In the genomic region with DNA sequence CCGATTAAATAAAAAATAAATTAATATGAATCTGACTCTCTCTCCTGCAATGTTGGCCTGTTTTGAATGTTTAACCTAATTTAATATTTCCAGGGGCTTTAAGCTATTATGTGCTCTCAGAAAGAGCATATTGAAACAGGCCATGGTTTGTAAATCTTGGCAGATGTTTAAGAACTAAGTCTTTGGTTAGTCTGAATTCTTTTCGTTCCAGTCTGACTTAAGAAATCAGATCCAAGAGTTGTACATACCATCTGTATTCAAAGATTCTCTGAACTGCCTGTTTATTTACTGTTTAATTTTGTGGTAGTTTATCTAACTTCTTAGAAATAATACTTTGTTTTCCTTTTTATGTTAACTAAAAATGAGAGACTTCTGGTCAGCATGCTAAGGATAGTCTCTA, we compare ENCODE assay signal across 25 cellular contexts.
DNase-seq lines count a peak whose midpoint lies in the region; TF ChIP-seq lines count a peak whose summit lies in the region.
"Had no signal": no experiment of that assay in that cellular context is flagged by ENCODE, and none has a peak within 500 bp of the region (broad histone marks: within the 10 kb centered on the region; RNA-seq: fewer than 3 reads in every experiment).

No MANE protein-coding gene starts in this region.

- DNase-seq in AG20443 (ENCODE audit: low spot score), result peak; percentile 54
- DNase-seq in astrocyte of the cerebellum (ENCODE audit: low read depth), result peak; percentile 40
- DNase-seq in fibroblast of the conjunctiva (ENCODE audit: low read depth), result peak; percentile 62
- no peak for DNase-seq in EL
- no peak for DNase-seq in retina
- no peak for DNase-seq in Ammon's horn (ENCODE audit: low spot score)
- no peak for DNase-seq in MCF 10A (ENCODE audit: unreplicated experiment)
- DNase-seq: activated CD4-positive, alpha-beta memory T cell treated with anti-CD3 and anti-CD28 coated beads for 36 hours; activated T-cell treated with anti-CD3 and anti-CD28 coated beads, Interleukin-2, amount 50 U/mL, for 1 hour; caudate nucleus; effector memory CD8-positive, alpha-beta T cell; gastrocnemius medialis; left ventricle myocardium inferior; NCI-H2107; NCI-H526; nucleus accumbens; SIG-M5; stimulated activated naive CD4-positive, alpha-beta T cell; T-helper 17 cell; WERI-Rb-1 had no signal

- no peaks in the 10 kb centered on the region for H3K27me3 ChIP-seq in skeletal muscle tissue (ENCODE audit: control insufficient read depth in 3 of 3, insufficient read depth in 3 of 3, low read length in 3 of 3)
- H3K27me3 ChIP-seq: gastrocnemius medialis, right atrium auricular region had no signal

- TF ChIP-seq CTCF in astrocyte of the cerebellum (IDR thresholded peaks at IDR 0.05; ENCODE audit: low read depth, low read length, missing control alignments) (no peak), MCF 10A (IDR thresholded peaks at IDR 0.05; ENCODE audit: unreplicated experiment) (no peak)

- intact Hi-C loops in MCF 10A (cut with micrococcal nuclease), result no loop called here

- H3K9me3 ChIP-seq in skeletal muscle tissue (ENCODE audit: control insufficient read depth in 3 of 3, low read length in 3 of 3), result no peaks in the 10 kb centered on the region
- H3K9me3 ChIP-seq: gastrocnemius medialis, right atrium auricular region had no signal

- H3K4me3 ChIP-seq in astrocyte of the cerebellum (ENCODE audit: low read depth, low read length) (peak overlapping the region; percentile 7), skeletal muscle tissue (ENCODE audit: low read length in 3 of 3) (no peak overlapping the region)
- H3K4me3 ChIP-seq: gastrocnemius medialis, K562, left ventricle myocardium inferior, right atrium auricular region had no signal

- H3K4me3 Mint-ChIP-seq in MCF 10A (ENCODE audit: unreplicated experiment), result no peak overlapping the region
- H3K4me3 Mint-ChIP-seq: activated CD4-positive, alpha-beta memory T cell treated with anti-CD3 and anti-CD28 coated beads for 36 hours; activated naive CD4-positive, alpha-beta T cell treated with anti-CD3 and anti-CD28 coated beads, Interleukin-2, amount 50 U/mL, for 24 hours; B cell; effector memory CD8-positive, alpha-beta T cell; T-helper 17 cell had no signal

- no TSS peak for BruUV-seq in MCF 10A (replicated peaks; lab: Mats Ljungman, UMichigan)

- CTCF ChIA-PET in MCF 10A (lab: Yijun Ruan, JAX), result no interaction called here

- no peak overlapping the region for H3K27ac Mint-ChIP-seq in MCF 10A (ENCODE audit: low read depth, unreplicated experiment)
- H3K27ac Mint-ChIP-seq: activated CD4-positive, alpha-beta memory T cell treated with anti-CD3 and anti-CD28 coated beads for 36 hours; activated naive CD4-positive, alpha-beta T cell treated with anti-CD3 and anti-CD28 coated beads, Interleukin-2, amount 50 U/mL, for 24 hours; B cell; effector memory CD8-positive, alpha-beta T cell; T-helper 17 cell had no signal

- in situ Hi-C loops in astrocyte of the cerebellum (cut with HindIII; ENCODE audit: low sequenced_read_pairs), result no loop called here

- H3K27me3 Mint-ChIP-seq in MCF 10A (ENCODE audit: insufficient read depth, unreplicated experiment), result peaks cover 49% of the 10 kb centered on the region
- H3K27me3 Mint-ChIP-seq: effector memory CD8-positive, alpha-beta T cell had no signal

- H3K4me1 Mint-ChIP-seq in MCF 10A (ENCODE audit: insufficient read depth, unreplicated experiment), result no peaks in the 10 kb centered on the region
- H3K4me1 Mint-ChIP-seq: activated naive CD4-positive, alpha-beta T cell treated with anti-CD3 and anti-CD28 coated beads, Interleukin-2, amount 50 U/mL, for 24 hours; B cell; T-helper 17 cell had no signal

- POLR2A ChIA-PET in MCF 10A (lab: Yijun Ruan, JAX), result no interaction called here

- H3K4me1 ChIP-seq in skeletal muscle tissue (ENCODE audit: control insufficient read depth in 3 of 3, insufficient read depth in 3 of 3, low read length in 3 of 3), result no peaks in the 10 kb centered on the region
- H3K4me1 ChIP-seq: gastrocnemius medialis, right atrium auricular region had no signal

- no peak overlapping the region for H3K9ac ChIP-seq in skeletal muscle tissue (ENCODE audit: low read depth in 1 of 3, low read length in 3 of 3)

- no peaks in the 10 kb centered on the region for H3K9me3 Mint-ChIP-seq in MCF 10A (ENCODE audit: unreplicated experiment)
- H3K9me3 Mint-ChIP-seq: activated CD4-positive, alpha-beta memory T cell treated with anti-CD3 and anti-CD28 coated beads for 36 hours; activated naive CD4-positive, alpha-beta T cell treated with anti-CD3 and anti-CD28 coated beads, Interleukin-2, amount 50 U/mL, for 24 hours had no signal

- no peaks in the 10 kb centered on the region for H3K36me3 Mint-ChIP-seq in MCF 10A (ENCODE audit: insufficient read depth, unreplicated experiment)
- H3K36me3 Mint-ChIP-seq: activated CD4-positive, alpha-beta memory T cell treated with anti-CD3 and anti-CD28 coated beads for 36 hours; activated naive CD4-positive, alpha-beta T cell treated with anti-CD3 and anti-CD28 coated beads, Interleukin-2, amount 50 U/mL, for 24 hours had no signal

- H3K27ac ChIP-seq in skeletal muscle tissue (ENCODE audit: low read depth, low read length), result peak overlapping the region; percentile 26
- H3K27ac ChIP-seq: gastrocnemius medialis, left ventricle myocardium inferior, right atrium auricular region, WERI-Rb-1 had no signal

- no peaks in the 10 kb centered on the region for H3K36me3 ChIP-seq in skeletal muscle tissue (ENCODE audit: control insufficient read depth in 3 of 3, insufficient read depth in 3 of 3, low read length in 3 of 3)
- H3K36me3 ChIP-seq: gastrocnemius medialis, left ventricle myocardium inferior, right atrium auricular region, WERI-Rb-1 had no signal

Comparison
In these comparisons a context has a peak if more than half of its experiments do, and no peak if none do; other contexts are left out.
1. DNase-seq: peak in AG20443 (single experiment), astrocyte of the cerebellum (single experiment) and fibroblast of the conjunctiva (single experiment); none in EL (single experiment), retina (single experiment), Ammon's horn (single experiment) and MCF 10A (single experiment).